In genomic region chr10:132537713-132538020, GRCh38 we compare ENCODE assay signal across 8 cellular contexts. TPM values are rescaled to one million over a fixed set of nuclear protein-coding genes. Genes with fewer than 3 reads are reported as not detected.
DNase-seq lines count a peak whose midpoint lies in the region; ATAC-seq, FAIRE-seq and TF ChIP-seq lines count a peak whose summit lies in the region.

Gene INPP5A (plus strand): TSS chr10:132537787. CDS start chr10:132538097, 310 bp downstream.

- WGBS in A549 (ENCODE audit: missing lambda C conversion rate): 0% methylated on average over 6 of the region's 53 CpGs
- 0 to 1% methylated on average over 14 to 53 of the region's 53 CpGs for WGBS in lung, 2 donors

- CTCF ChIA-PET in A549 (lab: Yijun Ruan, JAX): interaction anchor here (1.7 to 2.2 kb wide), 2 partner anchors 40 to 78 kb away, joined by 7 read pairs; no protein-coding TSS in a partner anchor

- no peak for FAIRE-seq in A549 (lab: Jason Lieb, UNC)

- H3K27me3 ChIP-seq in lung (ENCODE audit: control insufficient read depth, insufficient read depth): no peaks in the 10 kb centered on the region

- TF ChIP-seq POLR2A in A549 (IDR thresholded peaks at IDR 0.05; ENCODE audit: low read length): peak; percentile 70

- H3K4me2 ChIP-seq in A549: peak within 1 kb of the TSS; percentile 96

- DNase-seq in A549 (ENCODE audit: low read depth in 1 of 2, low spot score in 1 of 2): no peak
- no peak for DNase-seq in HT-29 (ENCODE audit: low spot score)
- DNase-seq in cardiac fibroblast (ENCODE audit: low read depth in 2 of 2): no peak
- DNase-seq in lung (ENCODE audit: low spot score): no peak
- no peak for DNase-seq in type B pancreatic cell (ENCODE audit: extremely low spot score, unreplicated experiment)
- DNase-seq in COLO829 (ENCODE audit: low spot score): no peak
- no peak for DNase-seq in DMS 273 (lab: John Stamatoyannopoulos, UW; ENCODE audit: unreplicated experiment)
- DNase-seq in stimulated activated CD4-positive, alpha-beta T cell treated with anti-CD3 and anti-CD28 coated beads, Interleukin-4, amount 100 ng/mL, for 4 hours: no peak

- no peak for TF ChIP-seq EP300 in A549 (IDR thresholded peaks at IDR 0.05)

- H3K4me3 ChIP-seq in A549: peak within 1 kb of the TSS; percentile 79
- peak within 1 kb of the TSS; percentile 68 to 69 for H3K4me3 ChIP-seq in cardiac fibroblast (replicated peaks in 1 of 2; ENCODE audit: low read depth in 2 of 2, low read length in 2 of 2)
- peak within 1 kb of the TSS; percentile 67 for H3K4me3 ChIP-seq in lung

- H3K4me1 Mint-ChIP-seq in type B pancreatic cell (ENCODE audit: unreplicated experiment): peaks cover 30% of the 10 kb centered on the region

- H3K9me3 Mint-ChIP-seq in type B pancreatic cell: no peaks in the 10 kb centered on the region

- ATAC-seq in A549 (peak in 1 of 2 experiments; percentile 61; a peak in 1 of 6 replicates), lung (ENCODE audit: insufficient read depth, low FRiP score) (no peak)

- H3K27me3 Mint-ChIP-seq in type B pancreatic cell: no peaks in the 10 kb centered on the region

- TF ChIP-seq RAD21 in A549 (conservative IDR thresholded peaks at IDR 0.05 in 1 of 2, IDR thresholded peaks at IDR 0.05 in 1 of 2): no peak

- no peaks in the 10 kb centered on the region for H3K36me3 Mint-ChIP-seq in type B pancreatic cell

- H3K4me3 Mint-ChIP-seq in type B pancreatic cell: peak within 1 kb of the TSS; percentile 90

- H3K27ac Mint-ChIP-seq in type B pancreatic cell: peak within 1 kb of the TSS; percentile 79

- POLR2A ChIA-PET in A549 (lab: Yijun Ruan, JAX): no interaction called here

- no peaks in the 10 kb centered on the region for H3K9me3 ChIP-seq in A549
- no peaks in the 10 kb centered on the region for H3K9me3 ChIP-seq in lung (ENCODE audit: control insufficient read depth in 2 of 2, insufficient read depth in 1 of 2, low read length in 1 of 2)

- peak within 1 kb of the TSS; percentile 90 to 97 for H3K27ac ChIP-seq in A549
- peak within 1 kb of the TSS; percentile 92 to 93 for H3K27ac ChIP-seq in lung (ENCODE audit: low read depth in 1 of 2, low read length in 1 of 2)

- TF ChIP-seq CTCF in A549 (IDR thresholded peaks at IDR 0.05): no peak
- TF ChIP-seq CTCF in cardiac fibroblast (IDR thresholded peaks at IDR 0.05; ENCODE audit: low read depth, low read length): no peak
- no peak for TF ChIP-seq CTCF in lung (IDR thresholded peaks at IDR 0.05; ENCODE audit: control extremely low read depth, extremely low read depth)
- TF ChIP-seq CTCF in type B pancreatic cell (conservative IDR thresholded peaks at IDR 0.05): no peak

- peaks cover 26% of the 10 kb centered on the region for H3K4me1 ChIP-seq in A549
- H3K4me1 ChIP-seq in lung (ENCODE audit: control insufficient read depth in 2 of 2, insufficient read depth in 2 of 2, low read length in 2 of 2): peaks cover 4 to 38% of the 10 kb centered on the region in 2 donors

- no peaks in the 10 kb centered on the region for H3K36me3 ChIP-seq in lung (ENCODE audit: control insufficient read depth in 2 of 2, insufficient read depth in 2 of 2, low read length in 2 of 2)

TF ChIP-seq in A549, 52 proteins besides CTCF, POLR2A, EP300 and RAD21:
- TF ChIP-seq NFE2L2 (conservative IDR thresholded peaks at IDR 0.05; ENCODE audit: low read length) (no peak), EHF (CRISPR knock-in tag; IDR thresholded peaks at IDR 0.05) (no peak), NPAS2 (CRISPR knock-in tag; IDR thresholded peaks at IDR 0.05; ENCODE audit: borderline replicate concordance) (no peak), HES2 (IDR thresholded peaks at IDR 0.05) (no peak), REST (IDR thresholded peaks at IDR 0.05) (no peak), PBX3 (IDR thresholded peaks at IDR 0.05) (no peak), HOXB5 (CRISPR knock-in tag; IDR thresholded peaks at IDR 0.05) (no peak), HMGXB4 (CRISPR knock-in tag; IDR thresholded peaks at IDR 0.05; ENCODE audit: borderline replicate concordance) (no peak), HOXB13 (CRISPR knock-in tag; IDR thresholded peaks at IDR 0.05; ENCODE audit: low read depth) (no peak), ATOH8 (CRISPR knock-in tag; IDR thresholded peaks at IDR 0.05; ENCODE audit: low read depth) (no peak), POLR2AphosphoS2 (conservative IDR thresholded peaks at IDR 0.05; ENCODE audit: low read length) (no peak), CHD4 (IDR thresholded peaks at IDR 0.05; ENCODE audit: borderline replicate concordance) (no peak), ZNF302 (CRISPR knock-in tag; IDR thresholded peaks at IDR 0.05) (no peak)

RNA-seq across cellular contexts. Expression of gene INPP5A, which starts in this region (rescaled TPM):
- 12.0 and 13.7 TPM in 2 replicates for polyA plus RNA-seq in A549 (2011; rRNA removed)
- polyA plus RNA-seq in A549 (2012; cell fraction: cytosol; rRNA removed): 10.7 and 11.9 TPM in 2 replicates
- 7.8 and 8.6 TPM in 2 replicates for polyA plus RNA-seq in A549 (2012; cell fraction: nucleus; rRNA removed)
- polyA plus RNA-seq in A549 (2017; fragmentation: RNase III; extraction: RNeasy Plus Mini Kit Qiagen cat#74134 plus additional on column Dnase treatment): 11.5 to 15.1 TPM (median 12.3 TPM) in 3 replicates
- polyA minus RNA-seq in A549 (2011; rRNA and poly(A)+ RNA removed): 12.6 and 19.2 TPM in 2 replicates
- 18.0 and 22.7 TPM in 2 replicates for total RNA-seq in HT-29 (2014; rRNA removed; shearing (Covaris generic))
- 10 to 100 TPM; 37.0 to 39.9 TPM for total RNA-seq in lung
- polyA plus RNA-seq in lung: 10 to 100 TPM; 12.4 to 19.3 TPM
- total RNA-seq in type B pancreatic cell (ENCODE audit: low replicate concordance): 26.2 and 26.6 TPM in 2 replicates
